ENCODE assay signal across 8 cellular contexts in genomic region chr22:24427500-24428164, GRCh38. TPM values are rescaled to one million over a fixed set of nuclear protein-coding genes. Genes with fewer than 3 reads are reported as not detected.
DNase-seq lines count a peak whose midpoint lies in the region; ATAC-seq and TF ChIP-seq lines count a peak whose summit lies in the region.

Gene ADORA2A (plus strand): TSS chr22:24427599. CDS start chr22:24433405, 5,806 bp downstream.

- intact Hi-C loops in right cardiac atrium (cut with DNase I), result loop anchor here in 3 of 4 donors (5.0 to 10.0 kb wide), 4 partner anchors 47 to 90 kb away; no protein-coding TSS in a partner anchor

- ATAC-seq in GM19324 (IDR thresholded peaks at IDR 0.05; ENCODE audit: low FRiP score, unreplicated experiment) (peak; percentile 59), HG03432 (IDR thresholded peaks at IDR 0.05; ENCODE audit: unreplicated experiment) (peak; percentile 55), right cardiac atrium (no peak), GM18858 (IDR thresholded peaks at IDR 0.05; ENCODE audit: unreplicated experiment) (no peak)

- peaks cover 10% of the 10 kb centered on the region for H3K4me1 ChIP-seq in right cardiac atrium (ENCODE audit: control insufficient read depth, insufficient read depth, low read length)

- 78% methylated on average over 22 of the region's 22 CpGs for WGBS in right cardiac atrium

- DNase-seq in activated CD8-positive, alpha-beta memory T cell treated with anti-CD3 and anti-CD28 coated beads for 4 hours (ENCODE audit: low read depth in 2 of 2), result peak; percentile 68 to 81
- DNase-seq in right cardiac atrium (peak in 2 of 3 donors; percentile 71 to 72), HEK293T (ENCODE audit: extremely low spot score) (no peak), medulla oblongata (ENCODE audit: extremely low spot score) (no peak)
- peak; percentile 81 to 82 for DNase-seq in stimulated activated CD8-positive, alpha-beta memory T cell treated with anti-CD3 and anti-CD28 coated beads, Interleukin-7, amount 100 ng/mL, for 4 hours (ENCODE audit: low read depth in 2 of 2)

- no peak within 1 kb of the TSS for H3K27ac ChIP-seq in right cardiac atrium (ENCODE audit: low read length)

- no peaks in the 10 kb centered on the region for H3K27me3 ChIP-seq in right cardiac atrium (ENCODE audit: control insufficient read depth, insufficient read depth)

- CTCF ChIA-PET in HEK293T (lab: Yijun Ruan, JAX), result interaction anchor here (0.6 kb wide), 1 partner anchor 366 kb away, joined by 3 read pairs; no protein-coding TSS in a partner anchor

- no peak within 1 kb of the TSS for H3K4me3 ChIP-seq in right cardiac atrium (ENCODE audit: low read length)

- POLR2A ChIA-PET in HEK293T (lab: Yijun Ruan, JAX), result no interaction called here

- no peaks in the 10 kb centered on the region for H3K9me3 ChIP-seq in right cardiac atrium (ENCODE audit: control insufficient read depth, low read length)

TF ChIP-seq in HEK293T, 16 proteins besides CTCF, POLR2A, EP300 and RAD21:
- TF ChIP-seq SUZ12 (IDR thresholded peaks at IDR 0.05) (no peak), ZNF384 (IDR thresholded peaks at IDR 0.05) (no peak), LEF1 (IDR thresholded peaks at IDR 0.05; ENCODE audit: borderline replicate concordance) (no peak), ELF4 (IDR thresholded peaks at IDR 0.05) (no peak), SP1 (IDR thresholded peaks at IDR 0.05) (no peak), HDGF (IDR thresholded peaks at IDR 0.05; ENCODE audit: borderline replicate concordance) (no peak), FOXA1 (IDR thresholded peaks at IDR 0.05) (no peak), FOXM1 (IDR thresholded peaks at IDR 0.05; ENCODE audit: borderline replicate concordance) (no peak), TARDBP (IDR thresholded peaks at IDR 0.05) (no peak), CTBP1 (IDR thresholded peaks at IDR 0.05; ENCODE audit: borderline replicate concordance) (no peak), FOXK2 (IDR thresholded peaks at IDR 0.05) (no peak)
TF ChIP-seq in HEK293T: peak in this region for 0.

RNA-seq across cellular contexts. Expression of gene ADORA2A, which starts in this region (rescaled TPM):
- 1 to 10 TPM; 3.7 to 5.6 (median 4.8) TPM for total RNA-seq in right cardiac atrium
- 6.6 TPM for polyA plus RNA-seq in right cardiac atrium

Comparison
In these comparisons a context has a peak if more than half of its experiments do, and no peak if none do; other contexts are left out.
1. ATAC-seq: peak in GM19324 (single experiment) and HG03432 (single experiment); none in right cardiac atrium (0 of 2) and GM18858 (single experiment).
2. DNase-seq: peak in activated CD8-positive, alpha-beta memory T cell treated with anti-CD3 and anti-CD28 coated beads for 4 hours (2 of 2), right cardiac atrium (2 of 3) and stimulated activated CD8-positive, alpha-beta memory T cell treated with anti-CD3 and anti-CD28 coated beads, Interleukin-7, amount 100 ng/mL, for 4 hours (2 of 2); none in HEK293T (single experiment) and medulla oblongata (single experiment).